Comparison of ENCODE assay signal across 8 cellular contexts in the genomic region with DNA sequence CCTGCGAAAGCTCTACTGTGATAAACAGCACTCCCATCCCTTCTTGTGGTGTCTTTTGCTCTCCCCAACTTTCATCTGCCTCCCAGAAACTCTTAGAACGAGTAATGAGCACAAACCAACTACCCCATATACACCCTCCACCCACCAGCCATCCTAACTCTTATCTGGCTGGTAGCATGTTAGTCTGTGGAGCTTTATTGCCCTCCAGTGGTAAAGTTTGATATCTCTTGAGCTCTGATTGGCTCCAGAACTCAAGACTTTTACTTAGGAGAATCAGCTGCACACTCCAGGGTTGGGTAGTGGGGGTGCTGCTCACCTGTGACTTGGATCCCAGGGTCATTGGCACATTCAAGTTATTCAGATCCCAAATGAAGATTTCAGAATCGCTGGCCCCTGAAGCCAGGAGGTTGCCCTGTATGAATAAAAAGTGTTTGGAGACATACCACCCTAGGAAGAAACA. TPM values are rescaled to one million over a fixed set of nuclear protein-coding genes. Genes with fewer than 3 reads are reported as not detected.
DNase-seq lines count a peak whose midpoint lies in the region; ATAC-seq and TF ChIP-seq lines count a peak whose summit lies in the region.

No MANE protein-coding gene starts in this region.

- H3K27ac ChIP-seq in CD8-positive, alpha-beta T cell (ENCODE audit: low read depth, low read length), result peak overlapping the region; percentile 25

- peaks cover 73% of the 10 kb centered on the region for H3K4me1 Mint-ChIP-seq in CD8-positive, alpha-beta T cell (ENCODE audit: low read depth)
- peaks cover 68% of the 10 kb centered on the region for H3K4me1 Mint-ChIP-seq in activated T-cell treated with anti-CD3 and anti-CD28 coated beads, Interleukin-2, amount 50 U/mL, for 24 hours (ENCODE audit: low read depth)

- POLR2A ChIA-PET in CD8-positive, alpha-beta T cell (lab: Charles Lee), result interaction anchor here (1.7 to 1.9 kb wide), 2 partner anchors 10 to 27 kb away, joined by 5 to 10 read pairs; a partner anchor contains a TSS

- peak; percentile 45 for ATAC-seq in CD8-positive, alpha-beta T cell
- ATAC-seq in GM19043 (IDR thresholded peaks at IDR 0.05; ENCODE audit: low read depth, unreplicated experiment) (peak; percentile 68), HG02981 (IDR thresholded peaks at IDR 0.05; ENCODE audit: unreplicated experiment) (no peak)

- CTCF ChIA-PET in CD8-positive, alpha-beta T cell (lab: Charles Lee), result interaction anchor here (0.6 to 26.0 kb wide), 15 partner anchors 11 to 204 kb away, joined by 3 to 298 read pairs (median 13); a partner anchor contains a TSS

- peak in 4 of 7 experiments; percentile 40 to 56 (median 44) for DNase-seq in CD8-positive, alpha-beta T cell
- DNase-seq in NCI-H226 (peak; percentile 27), glomerular visceral epithelial cell (ENCODE audit: extremely low spot score) (peak; percentile 45), NCI-H2029 treated with DMSO at 0.1 percent for 48 hours (lab: John Stamatoyannopoulos, UW) (no peak)
- DNase-seq in activated T-cell treated with anti-CD3 and anti-CD28 coated beads, Interleukin-2, amount 50 U/mL, for 24 hours, result peak; percentile 48
- peak; percentile 47 for DNase-seq in stimulated activated CD8-positive, alpha-beta memory T cell treated with anti-CD3 and anti-CD28 coated beads, Interleukin-4, amount 100 ng/mL, for 48 hours

- H3K9me3 ChIP-seq in CD8-positive, alpha-beta T cell (ENCODE audit: low read length), result no peaks in the 10 kb centered on the region

- no peaks in the 10 kb centered on the region for H3K9me3 Mint-ChIP-seq in CD8-positive, alpha-beta T cell
- H3K9me3 Mint-ChIP-seq in activated T-cell treated with anti-CD3 and anti-CD28 coated beads, Interleukin-2, amount 50 U/mL, for 24 hours, result no peaks in the 10 kb centered on the region

- H3K27me3 Mint-ChIP-seq in CD8-positive, alpha-beta T cell (ENCODE audit: low read depth), result no peaks in the 10 kb centered on the region
- H3K27me3 Mint-ChIP-seq in activated T-cell treated with anti-CD3 and anti-CD28 coated beads, Interleukin-2, amount 50 U/mL, for 24 hours, result no peaks in the 10 kb centered on the region

- H3K36me3 Mint-ChIP-seq in CD8-positive, alpha-beta T cell, result peaks cover 46% of the 10 kb centered on the region
- H3K36me3 Mint-ChIP-seq in activated T-cell treated with anti-CD3 and anti-CD28 coated beads, Interleukin-2, amount 50 U/mL, for 24 hours (ENCODE audit: low read depth), result peaks cover 59% of the 10 kb centered on the region

- intact Hi-C loops in CD8-positive, alpha-beta T cell (cut with DNase I, micrococcal nuclease), result loop anchor here (1.0 to 2.0 kb wide), 7 partner anchors 10 to 664 kb away; a partner anchor contains a TSS

- H3K27me3 ChIP-seq in CD8-positive, alpha-beta T cell (ENCODE audit: insufficient read depth, low read length), result no peaks in the 10 kb centered on the region

- peaks cover 18% of the 10 kb centered on the region for H3K36me3 ChIP-seq in CD8-positive, alpha-beta T cell (ENCODE audit: insufficient read depth, low read length)

- H3K4me3 Mint-ChIP-seq in CD8-positive, alpha-beta T cell, result peak overlapping the region; percentile 66
- peak overlapping the region; percentile 38 for H3K4me3 Mint-ChIP-seq in activated T-cell treated with anti-CD3 and anti-CD28 coated beads, Interleukin-2, amount 50 U/mL, for 24 hours

- TF ChIP-seq CTCF in CD8-positive, alpha-beta T cell (IDR thresholded peaks at IDR 0.05), result peak; percentile 76

- peaks cover 63% of the 10 kb centered on the region for H3K4me1 ChIP-seq in CD8-positive, alpha-beta T cell (ENCODE audit: insufficient read depth, low read length)

- H3K4me3 ChIP-seq in CD8-positive, alpha-beta T cell (ENCODE audit: low read depth, low read length), result peak overlapping the region; percentile 10

- peak overlapping the region; percentile 94 for H3K27ac Mint-ChIP-seq in CD8-positive, alpha-beta T cell
- H3K27ac Mint-ChIP-seq in activated T-cell treated with anti-CD3 and anti-CD28 coated beads, Interleukin-2, amount 50 U/mL, for 24 hours, result peak overlapping the region; percentile 89

RNA-seq across cellular contexts. Expression of a gene that starts 10.9 kb away (rescaled TPM):
- 10 to 100 TPM; 57.5 to 57.9 TPM for total RNA-seq in CD8-positive, alpha-beta T cell

RNA-seq across cellular contexts. Expression of a gene that starts 20.9 kb away (rescaled TPM):
- 100 to 1,000 TPM; 156 to 163 TPM for total RNA-seq in CD8-positive, alpha-beta T cell

RNA-seq across cellular contexts. Expression of a gene that starts 27.0 kb away (rescaled TPM):
- 10 to 100 TPM; 28.0 to 31.2 TPM for total RNA-seq in CD8-positive, alpha-beta T cell

RNA-seq across cellular contexts. Expression of a gene that starts 45.9 kb away (rescaled TPM):
- total RNA-seq in CD8-positive, alpha-beta T cell, result not detected
